Comparison of ENCODE assay signal across 7 cellular contexts in the genomic region with DNA sequence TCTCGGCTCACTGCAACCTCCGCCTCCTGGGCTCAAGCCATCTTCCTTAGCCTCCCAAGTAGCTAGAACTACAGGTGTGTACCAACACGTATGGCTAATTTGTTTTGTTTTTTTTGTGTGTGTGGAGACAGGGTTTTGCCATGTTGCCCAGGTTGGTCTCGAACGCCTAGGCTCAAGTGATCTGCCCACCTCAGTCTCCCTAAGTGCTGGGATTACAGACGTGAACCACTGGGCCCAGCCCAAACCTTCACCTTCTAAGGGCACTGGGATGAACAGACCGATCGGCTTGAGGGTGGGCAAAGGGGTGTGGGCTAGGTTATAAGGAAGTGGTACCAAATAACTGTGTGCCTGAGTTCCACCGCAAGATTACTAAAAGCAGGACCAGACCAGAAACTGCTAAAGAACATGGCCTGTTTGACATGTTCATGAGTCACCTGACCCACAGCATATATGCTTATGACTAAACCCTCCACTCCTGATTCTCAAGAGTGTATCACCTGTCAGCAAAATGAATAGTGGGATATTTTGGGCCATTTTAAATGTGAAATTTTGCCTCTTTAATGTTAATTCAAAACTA. TPM values are rescaled to one million over a fixed set of nuclear protein-coding genes. Genes with fewer than 3 reads are reported as not detected.
DNase-seq lines count a peak whose midpoint lies in the region; ATAC-seq lines count a peak whose summit lies in the region.
"Had no signal": no experiment of that assay in that cellular context is flagged by ENCODE, and none has a peak within 500 bp of the region (broad histone marks: within the 10 kb centered on the region; RNA-seq: fewer than 3 reads in every experiment).

No MANE protein-coding gene starts in this region.

- DNase-seq in NCI-H82 (lab: John Stamatoyannopoulos, UW) (no peak), NK-92 (lab: John Stamatoyannopoulos, UW; ENCODE audit: unreplicated experiment) (no peak)
- DNase-seq: heart left ventricle, NCI-H510A treated with DMSO at 0.1 percent for 48 hours, psoas muscle had no signal

- peak overlapping the region; percentile 60 for H3K4me3 Mint-ChIP-seq in activated T-helper 17 cell treated with anti-CD3 and anti-CD28 coated beads, Interleukin-2, amount 50 U/mL, for 72 hours

- H3K9me3 Mint-ChIP-seq in activated T-helper 17 cell treated with anti-CD3 and anti-CD28 coated beads, Interleukin-2, amount 50 U/mL, for 72 hours: no peaks in the 10 kb centered on the region

- H3K4me1 Mint-ChIP-seq in activated T-helper 17 cell treated with anti-CD3 and anti-CD28 coated beads, Interleukin-2, amount 50 U/mL, for 72 hours: peaks cover 16% of the 10 kb centered on the region

- ATAC-seq in GM19035 (IDR thresholded peaks at IDR 0.05; ENCODE audit: unreplicated experiment): peak; percentile 58
- peak; percentile 100 for ATAC-seq in activated T-helper 17 cell treated with anti-CD3 and anti-CD28 coated beads, Interleukin-2, amount 50 U/mL, for 72 hours (replicated peaks)
- ATAC-seq: heart left ventricle, psoas muscle had no signal

- no peaks in the 10 kb centered on the region for H3K27me3 Mint-ChIP-seq in activated T-helper 17 cell treated with anti-CD3 and anti-CD28 coated beads, Interleukin-2, amount 50 U/mL, for 72 hours

- H3K27ac Mint-ChIP-seq in activated T-helper 17 cell treated with anti-CD3 and anti-CD28 coated beads, Interleukin-2, amount 50 U/mL, for 72 hours: peak overlapping the region; percentile 88

- H3K36me3 Mint-ChIP-seq in activated T-helper 17 cell treated with anti-CD3 and anti-CD28 coated beads, Interleukin-2, amount 50 U/mL, for 72 hours (ENCODE audit: low read depth): peaks cover 66% of the 10 kb centered on the region

RNA-seq across cellular contexts. Expression of a gene that starts 8.1 kb away (rescaled TPM):
- total RNA-seq in activated T-helper 17 cell treated with anti-CD3 and anti-CD28 coated beads, Interleukin-2, amount 50 U/mL, for 72 hours: 10 to 100 TPM; 25.0 to 41.0 TPM

RNA-seq across cellular contexts. Expression of a gene that starts 8.2 kb away (rescaled TPM):
- 10 to 100 TPM; 17.5 to 21.3 TPM for total RNA-seq in activated T-helper 17 cell treated with anti-CD3 and anti-CD28 coated beads, Interleukin-2, amount 50 U/mL, for 72 hours

RNA-seq across cellular contexts. Expression of a gene that starts 8.4 kb away (rescaled TPM):
- 10 to 100 TPM; 24.9 to 30.0 TPM for total RNA-seq in activated T-helper 17 cell treated with anti-CD3 and anti-CD28 coated beads, Interleukin-2, amount 50 U/mL, for 72 hours

RNA-seq across cellular contexts. Expression of a gene that starts 30.2 kb away (rescaled TPM):
- total RNA-seq in activated T-helper 17 cell treated with anti-CD3 and anti-CD28 coated beads, Interleukin-2, amount 50 U/mL, for 72 hours: 100 to 1,000 TPM in 1 of 2 donors, 10 to 100 TPM in 1; 48.9 to 109 TPM

RNA-seq across cellular contexts. Expression of a gene that starts 37.9 kb away (rescaled TPM):
- total RNA-seq in activated T-helper 17 cell treated with anti-CD3 and anti-CD28 coated beads, Interleukin-2, amount 50 U/mL, for 72 hours: not detected
- total RNA-seq: heart left ventricle, psoas muscle had no signal
